In genomic region chr11:3237119-3237518, GRCh38 we compare ENCODE assay signal across 34 cellular contexts. TPM values are rescaled to one million over a fixed set of nuclear protein-coding genes. Genes with fewer than 3 reads are reported as not detected.
"Had no signal": no experiment of that assay in that cellular context is flagged by ENCODE, and none has a peak within 500 bp of the region (broad histone marks: within the 10 kb centered on the region; RNA-seq: fewer than 3 reads in every experiment).

No MANE protein-coding gene starts in this region.

- H3K4me1 Mint-ChIP-seq: stimulated activated effector memory CD8-positive, alpha-beta T cell treated with anti-CD3 and anti-CD28 coated beads, Interleukin-12 subunit alpha, Interleukin-12 subunit beta, amount 100 ng/mL, for 72 hours; stimulated activated memory B cell treated with anti-CD40 and anti-IgM and Interleukin-4, amounts not matched to agents 10 μg/mL and 1 μg/mL and 100 μg/mL, for 72 hours; stimulated activated naive B cell treated with anti-CD40 and anti-IgM and Interleukin-4, amounts not matched to agents 10 μg/mL and 1 μg/mL and 100 μg/mL, for 72 hours; stimulated activated naive CD8-positive, alpha-beta T cell treated with anti-CD3 and anti-CD28 coated beads, Interleukin-15, amount 100 ng/mL, for 72 hours had no signal

- H3K27ac ChIP-seq: stomach, suprapubic skin, testis, thoracic aorta, thyroid gland, tibial artery, tibial nerve, transverse colon, upper lobe of left lung, upper lobe of right lung, uterus, vagina had no signal

- H3K9me3 Mint-ChIP-seq: stimulated activated effector memory CD8-positive, alpha-beta T cell treated with anti-CD3 and anti-CD28 coated beads, Interleukin-12 subunit alpha, Interleukin-12 subunit beta, amount 100 ng/mL, for 72 hours; stimulated activated naive B cell treated with anti-CD40 and anti-IgM and Interleukin-4, amounts not matched to agents 10 μg/mL and 1 μg/mL and 100 μg/mL, for 72 hours; stimulated activated naive CD8-positive, alpha-beta T cell treated with anti-CD3 and anti-CD28 coated beads, Interleukin-15, amount 100 ng/mL, for 72 hours; stimulated activated naive CD8-positive, alpha-beta T cell treated with anti-CD3 and anti-CD28 coated beads, Interleukin-15, Interleukin-2, amounts not matched to agents 100 ng/mL and 50 ng/mL, for 24 hours; type B pancreatic cell had no signal

- H3K4me3 Mint-ChIP-seq: stimulated activated effector memory CD8-positive, alpha-beta T cell treated with anti-CD3 and anti-CD28 coated beads, Interleukin-12 subunit alpha, Interleukin-12 subunit beta, amount 100 ng/mL, for 72 hours; stimulated activated memory B cell treated with anti-CD40 and anti-IgM and Interleukin-4, amounts not matched to agents 10 μg/mL and 1 μg/mL and 100 μg/mL, for 72 hours; stimulated activated naive B cell treated with anti-CD40 and anti-IgM and Interleukin-4, amounts not matched to agents 10 μg/mL and 1 μg/mL and 100 μg/mL, for 72 hours; stimulated activated naive CD8-positive, alpha-beta T cell treated with anti-CD3 and anti-CD28 coated beads, Interleukin-15, amount 100 ng/mL, for 72 hours; stimulated activated naive CD8-positive, alpha-beta T cell treated with anti-CD3 and anti-CD28 coated beads, Interleukin-15, Interleukin-2, amounts not matched to agents 100 ng/mL and 50 ng/mL, for 24 hours; type B pancreatic cell had no signal

- H3K36me3 Mint-ChIP-seq: stimulated activated effector memory CD8-positive, alpha-beta T cell treated with anti-CD3 and anti-CD28 coated beads, Interleukin-12 subunit alpha, Interleukin-12 subunit beta, amount 100 ng/mL, for 72 hours; stimulated activated memory B cell treated with anti-CD40 and anti-IgM and Interleukin-4, amounts not matched to agents 10 μg/mL and 1 μg/mL and 100 μg/mL, for 72 hours; stimulated activated naive B cell treated with anti-CD40 and anti-IgM and Interleukin-4, amounts not matched to agents 10 μg/mL and 1 μg/mL and 100 μg/mL, for 72 hours; type B pancreatic cell had no signal

- H3K27me3 ChIP-seq: thyroid gland, upper lobe of left lung, upper lobe of right lung, uterus, vagina had no signal

- ATAC-seq: stimulated activated effector memory CD8-positive, alpha-beta T cell treated with anti-CD3 and anti-CD28 coated beads, Interleukin-12 subunit alpha, Interleukin-12 subunit beta, amount 100 ng/mL, for 72 hours; stimulated activated memory B cell treated with anti-CD40 and anti-IgM and Interleukin-4, amounts not matched to agents 10 μg/mL and 1 μg/mL and 100 μg/mL, for 72 hours; stimulated activated naive B cell treated with anti-CD40 and anti-IgM and Interleukin-4, amounts not matched to agents 10 μg/mL and 1 μg/mL and 100 μg/mL, for 72 hours; stimulated activated naive CD8-positive, alpha-beta T cell treated with anti-CD3 and anti-CD28 coated beads, Interleukin-15, amount 100 ng/mL, for 72 hours; stimulated activated naive CD8-positive, alpha-beta T cell treated with anti-CD3 and anti-CD28 coated beads, Interleukin-15, Interleukin-2, amounts not matched to agents 100 U/mL and 50 U/mL, for 24 hours; upper lobe of right lung had no signal

- H3K36me3 ChIP-seq: stomach, suprapubic skin, thoracic aorta, thyroid gland, tibial artery, tibial nerve, transverse colon, upper lobe of left lung, upper lobe of right lung, uterus, vagina had no signal

- FAIRE-seq: urothelium cell line had no signal

- H3K27ac Mint-ChIP-seq: stimulated activated effector memory CD8-positive, alpha-beta T cell treated with anti-CD3 and anti-CD28 coated beads, Interleukin-12 subunit alpha, Interleukin-12 subunit beta, amount 100 ng/mL, for 72 hours; stimulated activated memory B cell treated with anti-CD40 and anti-IgM and Interleukin-4, amounts not matched to agents 10 μg/mL and 1 μg/mL and 100 μg/mL, for 72 hours; stimulated activated naive B cell treated with anti-CD40 and anti-IgM and Interleukin-4, amounts not matched to agents 10 μg/mL and 1 μg/mL and 100 μg/mL, for 72 hours; stimulated activated naive CD8-positive, alpha-beta T cell treated with anti-CD3 and anti-CD28 coated beads, Interleukin-15, amount 100 ng/mL, for 72 hours; stimulated activated naive CD8-positive, alpha-beta T cell treated with anti-CD3 and anti-CD28 coated beads, Interleukin-15, Interleukin-2, amounts not matched to agents 100 ng/mL and 50 ng/mL, for 24 hours; type B pancreatic cell had no signal

- H3K4me1 ChIP-seq: transverse colon, upper lobe of right lung, uterus, vagina had no signal

- DNase-seq: stimulated activated CD4-positive, alpha-beta T cell treated with anti-CD3 and anti-CD28 coated beads, Interleukin-2, amount 100 ng/mL, for 48 hours; stimulated activated CD4-positive, alpha-beta T cell treated with anti-CD3 and anti-CD28 coated beads, Interleukin-4, amount 100 ng/mL, for 1 hour; stimulated activated CD4-positive, alpha-beta T cell treated with anti-CD3 and anti-CD28 coated beads, Interleukin-4, amount 100 ng/mL, for 24 hours; stimulated activated CD4-positive, alpha-beta T cell treated with anti-CD3 and anti-CD28 coated beads, Interleukin-4, amount 100 ng/mL, for 4 hours; stimulated activated CD8-positive, alpha-beta memory T cell treated with anti-CD3 and anti-CD28 coated beads, Interleukin-4, amount 100 ng/mL, for 48 hours; stimulated activated naive B cell treated with anti-CD40 and anti-IgM and Interleukin-4, amounts not matched to agents 10 μg/mL and 1 μg/mL and 100 μg/mL, for 72 hours; stimulated activated naive CD4-positive, alpha-beta T cell; stimulated activated naive CD4-positive, alpha-beta T cell treated with Interleukin-2 at 50 U/mL for 16 hours; stimulated activated naive CD8-positive, alpha-beta T cell treated with anti-CD3 and anti-CD28 coated beads, Interleukin-15, amount 100 ng/mL, for 72 hours; stimulated activated naive CD8-positive, alpha-beta T cell treated with anti-CD3 and anti-CD28 coated beads, Interleukin-15, Interleukin-2, amounts not matched to agents 100 U/mL and 50 U/mL, for 24 hours; stomach; substantia nigra; testis; thyroid gland; tibial artery; transverse colon; trophoblast cell; upper lobe of left lung; upper lobe of right lung; uterus had no signal

- H3K9me3 ChIP-seq: stomach, suprapubic skin, testis, thoracic aorta, thyroid gland, tibial artery, tibial nerve, transverse colon, upper lobe of left lung, upper lobe of right lung, uterus, vagina had no signal

- H3K27me3 Mint-ChIP-seq: stimulated activated naive CD8-positive, alpha-beta T cell treated with anti-CD3 and anti-CD28 coated beads, Interleukin-15, amount 100 ng/mL, for 72 hours had no signal

- H3K4me3 ChIP-seq: stomach, suprapubic skin, testis, thoracic aorta, thyroid gland, tibial artery, tibial nerve, transverse colon, upper lobe of left lung, upper lobe of right lung, uterus, vagina had no signal

RNA-seq across cellular contexts. Expression of gene MRGPRE, which starts 4.9 kb away (rescaled TPM):
- total RNA-seq: stomach, subcutaneous adipose tissue, temporal lobe, thoracic aorta, transverse colon, upper lobe of right lung, urinary bladder, vagina had no signal
- polyA plus RNA-seq: stomach had no signal

RNA-seq across cellular contexts. Expression of gene MRGPRG, which starts 18.5 kb away (rescaled TPM):
- total RNA-seq: stomach, subcutaneous adipose tissue, suprapubic skin, temporal lobe, thoracic aorta, thyroid gland, tibial nerve, transverse colon, upper lobe of left lung, upper lobe of right lung, ureter, urinary bladder, uterus, vagina had no signal
- polyA plus RNA-seq: stomach, thymus, urinary bladder had no signal
